1 cellular context compared by ENCODE assay signal in genomic region chr13:46580362-46580839, GRCh38.
TF ChIP-seq lines count a peak whose summit lies in the region.

No MANE protein-coding gene starts in this region.

TF ChIP-seq in liver, 16 proteins besides CTCF, POLR2A, EP300 and RAD21 (continued from another document):
- TF ChIP-seq, protein P1, sequence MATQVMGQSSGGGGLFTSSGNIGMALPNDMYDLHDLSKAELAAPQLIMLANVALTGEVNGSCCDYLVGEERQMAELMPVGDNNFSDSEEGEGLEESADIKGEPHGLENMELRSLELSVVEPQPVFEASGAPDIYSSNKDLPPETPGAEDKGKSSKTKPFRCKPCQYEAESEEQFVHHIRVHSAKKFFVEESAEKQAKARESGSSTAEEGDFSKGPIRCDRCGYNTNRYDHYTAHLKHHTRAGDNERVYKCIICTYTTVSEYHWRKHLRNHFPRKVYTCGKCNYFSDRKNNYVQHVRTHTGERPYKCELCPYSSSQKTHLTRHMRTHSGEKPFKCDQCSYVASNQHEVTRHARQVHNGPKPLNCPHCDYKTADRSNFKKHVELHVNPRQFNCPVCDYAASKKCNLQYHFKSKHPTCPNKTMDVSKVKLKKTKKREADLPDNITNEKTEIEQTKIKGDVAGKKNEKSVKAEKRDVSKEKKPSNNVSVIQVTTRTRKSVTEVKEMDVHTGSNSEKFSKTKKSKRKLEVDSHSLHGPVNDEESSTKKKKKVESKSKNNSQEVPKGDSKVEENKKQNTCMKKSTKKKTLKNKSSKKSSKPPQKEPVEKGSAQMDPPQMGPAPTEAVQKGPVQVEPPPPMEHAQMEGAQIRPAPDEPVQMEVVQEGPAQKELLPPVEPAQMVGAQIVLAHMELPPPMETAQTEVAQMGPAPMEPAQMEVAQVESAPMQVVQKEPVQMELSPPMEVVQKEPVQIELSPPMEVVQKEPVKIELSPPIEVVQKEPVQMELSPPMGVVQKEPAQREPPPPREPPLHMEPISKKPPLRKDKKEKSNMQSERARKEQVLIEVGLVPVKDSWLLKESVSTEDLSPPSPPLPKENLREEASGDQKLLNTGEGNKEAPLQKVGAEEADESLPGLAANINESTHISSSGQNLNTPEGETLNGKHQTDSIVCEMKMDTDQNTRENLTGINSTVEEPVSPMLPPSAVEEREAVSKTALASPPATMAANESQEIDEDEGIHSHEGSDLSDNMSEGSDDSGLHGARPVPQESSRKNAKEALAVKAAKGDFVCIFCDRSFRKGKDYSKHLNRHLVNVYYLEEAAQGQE (IDR thresholded peaks at IDR 0.05), result no peak
